Comparison of ENCODE assay signal across 33 cellular contexts in genomic region chr1:151287341-151287699, GRCh38.
"Had no signal": no experiment of that assay in that cellular context is flagged by ENCODE, and none has a peak within 500 bp of the region (broad histone marks: within the 10 kb centered on the region; RNA-seq: fewer than 3 reads in every experiment).

No MANE protein-coding gene starts in this region.

- H3K4me3 ChIP-seq: Peyer's patch, SJSA1 had no signal

- H3K27ac Mint-ChIP-seq: activated CD4-positive, alpha-beta memory T cell treated with anti-CD3 and anti-CD28 coated beads for 36 hours; activated naive CD8-positive, alpha-beta T cell treated with anti-CD3 and anti-CD28 coated beads for 36 hours; activated T-cell treated with anti-CD3 and anti-CD28 coated beads, Interleukin-2, amount 50 U/mL, for 72 hours; activated T-helper 17 cell treated with anti-CD3 and anti-CD28 coated beads, Interleukin-2, amount 50 U/mL, for 72 hours; T-helper 1 cell treated with Interleukin-12 subunit alpha and Interleukin-12 subunit beta and Interleukin-4 antibody, amounts not matched to agents 30 μg/mL and 1 μg/mL, for 36 hours; T-helper 2 cell treated with Interferon-gamma antibody and Interleukin-4, amounts not matched to agents 5 μg/mL and 100 μg/mL, for 36 hours; WTC11 had no signal

- H3K9me3 Mint-ChIP-seq: activated CD4-positive, alpha-beta memory T cell treated with anti-CD3 and anti-CD28 coated beads for 36 hours; activated naive CD8-positive, alpha-beta T cell treated with anti-CD3 and anti-CD28 coated beads for 36 hours; activated T-cell treated with anti-CD3 and anti-CD28 coated beads, Interleukin-2, amount 50 U/mL, for 72 hours; activated T-helper 17 cell treated with anti-CD3 and anti-CD28 coated beads, Interleukin-2, amount 50 U/mL, for 72 hours; T-helper 1 cell treated with Interleukin-12 subunit alpha and Interleukin-12 subunit beta and Interleukin-4 antibody, amounts not matched to agents 30 μg/mL and 1 μg/mL, for 36 hours; T-helper 2 cell treated with Interferon-gamma antibody and Interleukin-4, amounts not matched to agents 5 μg/mL and 100 μg/mL, for 36 hours; WTC11 had no signal

- ATAC-seq: activated CD4-positive, CD25-positive, alpha-beta regulatory T cell treated with anti-CD3 and anti-CD28 coated beads, Interleukin-2, amount 50 U/mL, for 24 hours; activated T-cell treated with anti-CD3 and anti-CD28 coated beads, Interleukin-2, amount 50 U/mL, for 72 hours; activated T-helper 17 cell treated with anti-CD3 and anti-CD28 coated beads, Interleukin-2, amount 50 U/mL, for 72 hours; PC-3; WTC11 had no signal

- H3K27me3 Mint-ChIP-seq: activated CD4-positive, alpha-beta memory T cell treated with anti-CD3 and anti-CD28 coated beads for 36 hours; activated naive CD8-positive, alpha-beta T cell treated with anti-CD3 and anti-CD28 coated beads for 36 hours; activated T-helper 17 cell treated with anti-CD3 and anti-CD28 coated beads, Interleukin-2, amount 50 U/mL, for 72 hours had no signal

- H3K9me3 ChIP-seq: Peyer's patch, SJSA1, SK-N-SH had no signal

- H3K4me3 Mint-ChIP-seq: activated CD4-positive, alpha-beta memory T cell treated with anti-CD3 and anti-CD28 coated beads for 36 hours; activated naive CD8-positive, alpha-beta T cell treated with anti-CD3 and anti-CD28 coated beads for 36 hours; activated T-cell treated with anti-CD3 and anti-CD28 coated beads, Interleukin-2, amount 50 U/mL, for 72 hours; activated T-helper 17 cell treated with anti-CD3 and anti-CD28 coated beads, Interleukin-2, amount 50 U/mL, for 72 hours; T-helper 1 cell treated with Interleukin-12 subunit alpha and Interleukin-12 subunit beta and Interleukin-4 antibody, amounts not matched to agents 30 μg/mL and 1 μg/mL, for 36 hours; T-helper 2 cell treated with Interferon-gamma antibody and Interleukin-4, amounts not matched to agents 5 μg/mL and 100 μg/mL, for 36 hours; WTC11 had no signal

- DNase-seq: activated CD4-positive, alpha-beta memory T cell treated with anti-CD3 and anti-CD28 coated beads for 36 hours; activated CD4-positive, alpha-beta T cell treated with anti-CD3 and anti-CD28 coated beads for 4 hours; activated CD4-positive, alpha-beta T cell treated with anti-CD3 and anti-CD28 coated beads, Interleukin-2, amount 50 U/mL, for 1 hour; activated CD8-positive, alpha-beta memory T cell treated with anti-CD3 and anti-CD28 coated beads, Interleukin-2, amount 50 U/mL, for 4 hours; activated effector memory CD4-positive, alpha-beta T cell treated with anti-CD3 and anti-CD28 coated beads, Interleukin-2, amount 50 U/mL, for 16 hours; activated naive CD4-positive, alpha-beta T cell treated with Interleukin-2 at 50 U/mL for 16 hours; activated naive CD8-positive, alpha-beta T cell treated with anti-CD3 and anti-CD28 coated beads for 36 hours; activated T-cell treated with anti-CD3 and anti-CD28 coated beads for 4 hours; activated T-cell treated with anti-CD3 and anti-CD28 coated beads, Interleukin-2, amount 50 U/mL, for 72 hours; amniotic stem cell; aorta; MM.1S; MV-4-11; NCI-H1092; NCI-H1417 treated with DMSO at 0.1 percent for 48 hours; NCI-H187 treated with DMSO at 0.1 percent for 48 hours; NCI-H2081; NCI-H2171 treated with DMSO at 0.1 percent for 48 hours; NCI-H2227 treated with DMSO at 0.1 percent for 48 hours; NCI-H446; NCI-H510A treated with DMSO at 0.1 percent for 48 hours; PC-3; Peyer's patch; RPMI8226; SHP77 treated with DMSO at 0.1 percent for 48 hours; SK-N-SH had no signal

- H3K27ac ChIP-seq: KMS-11, Peyer's patch, SJSA1 had no signal
